1 cellular context compared by ENCODE assay signal in genomic region chr19:3409346-3410064, GRCh38.
TF ChIP-seq lines count a peak whose summit lies in the region.

No MANE protein-coding gene starts in this region.

TF ChIP-seq in HepG2, 621 proteins besides CTCF, POLR2A, EP300 and RAD21 (continued from another document and continues in another):
- TF ChIP-seq ZNF670 (CRISPR knock-in tag; IDR thresholded peaks at IDR 0.05; ENCODE audit: borderline replicate concordance): no peak
- TF ChIP-seq ZNF501 (CRISPR knock-in tag; IDR thresholded peaks at IDR 0.05): no peak
- no peak for TF ChIP-seq PAX8 (CRISPR knock-in tag; IDR thresholded peaks at IDR 0.05; ENCODE audit: borderline replicate concordance)
- peak; percentile 77 for TF ChIP-seq IRF2 (CRISPR knock-in tag; IDR thresholded peaks at IDR 0.05)
- peak; percentile 73 for TF ChIP-seq PAXIP1 (CRISPR knock-in tag; conservative IDR thresholded peaks at IDR 0.05)
- TF ChIP-seq ZNF274 (CRISPR knock-in tag; IDR thresholded peaks at IDR 0.05): peak; percentile 47; the same call in 1 of the 2 replicates
- TF ChIP-seq KDM5B (CRISPR knock-in tag; IDR thresholded peaks at IDR 0.05; ENCODE audit: borderline replicate concordance): peak; percentile 60; the same call in 1 of the 2 replicates
- TF ChIP-seq FOXM1 (CRISPR knock-in tag; IDR thresholded peaks at IDR 0.05): no peak
- peak; percentile 75 for TF ChIP-seq ARID5B (CRISPR knock-in tag; IDR thresholded peaks at IDR 0.05)
- TF ChIP-seq ZNF749 (CRISPR knock-in tag; IDR thresholded peaks at IDR 0.05; ENCODE audit: borderline replicate concordance): 0 out of 2 replicates have a peak, but pooled peaks have one; percentile 52
- peak; percentile 59; the same call in 1 of the 2 replicates for TF ChIP-seq ZSCAN29 (CRISPR knock-in tag; conservative IDR thresholded peaks at IDR 0.05)
- TF ChIP-seq RXRA (CRISPR knock-in tag; IDR thresholded peaks at IDR 0.05): peak; percentile 84
- TF ChIP-seq MLX (CRISPR knock-in tag; IDR thresholded peaks at IDR 0.05): peak; percentile 67; the same call in 1 of the 2 replicates
- peak; percentile 92 for TF ChIP-seq HDAC2 (CRISPR knock-in tag; IDR thresholded peaks at IDR 0.05)
- no peak for TF ChIP-seq NFYC (CRISPR knock-in tag; IDR thresholded peaks at IDR 0.05)
- peak; percentile 75; the same call in 1 of the 2 replicates for TF ChIP-seq SOX5 (CRISPR knock-in tag; IDR thresholded peaks at IDR 0.05; ENCODE audit: borderline replicate concordance)
- peak; percentile 80 for TF ChIP-seq MED1 (CRISPR knock-in tag; IDR thresholded peaks at IDR 0.05)
- TF ChIP-seq LCORL (IDR thresholded peaks at IDR 0.05): 0 out of 2 replicates have a peak, but pooled peaks have one; percentile 43
- peak; percentile 86 for TF ChIP-seq LCORL (CRISPR knock-in tag; IDR thresholded peaks at IDR 0.05)
- peak; percentile 80; the same call in 1 of the 2 replicates for TF ChIP-seq THRA (CRISPR knock-in tag; IDR thresholded peaks at IDR 0.05; ENCODE audit: borderline replicate concordance)
- no peak for TF ChIP-seq ZNF7 (CRISPR knock-in tag; IDR thresholded peaks at IDR 0.05)
- TF ChIP-seq NPAS2 (CRISPR knock-in tag; IDR thresholded peaks at IDR 0.05; ENCODE audit: borderline replicate concordance): no peak
- peak; percentile 8; the same call in 1 of the 2 replicates for TF ChIP-seq ZNF121 (CRISPR knock-in tag; IDR thresholded peaks at IDR 0.05)
- TF ChIP-seq EHMT2 (IDR thresholded peaks at IDR 0.05; ENCODE audit: borderline replicate concordance, low read depth, low read length): no peak
- TF ChIP-seq ZNF512B (CRISPR knock-in tag; IDR thresholded peaks at IDR 0.05; ENCODE audit: borderline replicate concordance): 0 out of 2 replicates have a peak, but pooled peaks have one; percentile 40
- no peak for TF ChIP-seq ZNF432 (CRISPR knock-in tag; IDR thresholded peaks at IDR 0.05; ENCODE audit: borderline replicate concordance)
- TF ChIP-seq E2F5 (CRISPR knock-in tag; conservative IDR thresholded peaks at IDR 0.05): no peak
- TF ChIP-seq TERF1 (CRISPR knock-in tag; IDR thresholded peaks at IDR 0.05): no peak
- peak; percentile 42; the same call in 1 of the 2 replicates for TF ChIP-seq ZNF317 (CRISPR knock-in tag; IDR thresholded peaks at IDR 0.05)
- no peak for TF ChIP-seq LRRFIP1 (CRISPR knock-in tag; conservative IDR thresholded peaks at IDR 0.05)
- TF ChIP-seq HINFP (CRISPR knock-in tag; IDR thresholded peaks at IDR 0.05; ENCODE audit: low read depth): no peak
- TF ChIP-seq POGZ (CRISPR knock-in tag; IDR thresholded peaks at IDR 0.05): no peak; the same call in 1 of the 2 replicates
- no peak for TF ChIP-seq SNAI1 (CRISPR knock-in tag; IDR thresholded peaks at IDR 0.05; ENCODE audit: borderline replicate concordance)
- TF ChIP-seq ZFYVE20 (CRISPR knock-in tag; IDR thresholded peaks at IDR 0.05; ENCODE audit: borderline replicate concordance, low read depth): no peak
- peak; percentile 40; the same call in 1 of the 2 replicates for TF ChIP-seq KMT2B (CRISPR knock-in tag; IDR thresholded peaks at IDR 0.05)
- peak; percentile 13 for TF ChIP-seq RBM39 (IDR thresholded peaks at IDR 0.05; ENCODE audit: low read depth, low read length, poor library complexity, severe bottlenecking)
- TF ChIP-seq ISL2 (CRISPR knock-in tag; IDR thresholded peaks at IDR 0.05): 0 out of 2 replicates have a peak, but pooled peaks have one; percentile 19
- TF ChIP-seq ATF3 (CRISPR knock-in tag; IDR thresholded peaks at IDR 0.05): no peak
- no peak for TF ChIP-seq TRIM22 (IDR thresholded peaks at IDR 0.05)
- peak; percentile 42; the same call in 1 of the 2 replicates for TF ChIP-seq ZNF3 (CRISPR knock-in tag; IDR thresholded peaks at IDR 0.05)
